Comparison of ENCODE assay signal across 8 cellular contexts in the genomic region with DNA sequence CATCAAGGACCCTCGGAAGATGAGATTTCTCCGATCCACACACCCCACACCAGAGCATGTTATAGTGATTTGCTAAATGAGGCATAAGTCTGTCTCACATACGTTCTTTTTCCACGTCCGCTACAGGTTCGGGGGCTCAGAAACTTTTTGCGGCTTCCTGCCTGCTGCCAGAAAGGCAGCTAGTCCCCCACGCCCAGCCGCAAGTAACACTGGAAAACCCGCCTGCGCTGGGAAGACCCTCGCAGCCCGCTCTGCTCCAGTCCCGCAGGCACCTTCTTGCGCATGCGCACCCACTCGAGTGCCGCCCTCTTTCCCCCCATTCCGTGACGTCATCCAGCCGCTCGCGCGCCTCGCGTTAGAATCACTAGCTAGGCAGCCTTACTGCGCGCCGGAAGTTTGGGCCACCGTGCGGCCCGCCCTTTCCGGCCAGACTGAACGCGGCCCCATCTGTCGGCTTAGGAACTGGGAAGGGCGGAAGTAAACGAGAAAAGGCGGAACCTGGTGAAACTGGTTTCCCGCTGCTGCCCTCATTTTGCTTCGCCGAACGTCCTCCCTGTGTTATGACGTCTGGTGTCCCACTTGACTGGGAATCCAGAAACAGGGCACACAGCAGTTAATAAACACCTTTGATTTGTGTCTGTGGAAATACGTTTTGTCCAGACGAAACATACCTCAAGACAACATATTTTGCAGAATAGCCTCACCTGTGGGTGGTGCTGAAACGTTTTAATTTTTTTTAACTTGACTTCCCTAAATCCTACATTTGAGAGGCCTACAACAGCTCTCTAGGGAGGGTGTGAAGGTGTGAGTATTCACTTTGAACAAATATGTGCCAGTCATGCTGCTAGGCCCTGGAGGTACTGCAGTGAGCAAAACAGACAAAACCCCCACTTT. TPM values are rescaled to one million over a fixed set of nuclear protein-coding genes. Genes with fewer than 3 reads are reported as not detected.
DNase-seq lines count a peak whose midpoint lies in the region; ATAC-seq, FAIRE-seq and TF ChIP-seq lines count a peak whose summit lies in the region.

C1orf74 (minus strand) TSS at position 284 of the 894 bp plus-strand sequence. CDS start 925 bp downstream, outside the sequence.

- peaks cover 3% of the 10 kb centered on the region; the same call in 1 of the 2 replicates for H3K36me3 ChIP-seq in WERI-Rb-1
- peaks cover 18% of the 10 kb centered on the region for H3K36me3 ChIP-seq in bronchial epithelial cell (ENCODE audit: control insufficient read depth, insufficient read depth, low read length)
- H3K36me3 ChIP-seq in iPS-20b (ENCODE audit: insufficient read depth, low read depth, low read length): peaks cover 5% of the 10 kb centered on the region; the same call in 1 of the 2 replicates
- H3K36me3 ChIP-seq in skeletal muscle tissue (ENCODE audit: control insufficient read depth in 3 of 3, insufficient read depth in 3 of 3, low read length in 3 of 3): peaks cover 0 to 3% (median 0%) of the 10 kb centered on the region in 3 donors

- ATAC-seq in GM18907 (IDR thresholded peaks at IDR 0.05; ENCODE audit: unreplicated experiment) (peak; percentile 99), HG03139 (IDR thresholded peaks at IDR 0.05; ENCODE audit: unreplicated experiment) (peak; percentile 99)

- peak within 1 kb of the TSS; percentile 97 for H3K9ac ChIP-seq in iPS-20b (ENCODE audit: low read depth, low read length)
- H3K9ac ChIP-seq in skeletal muscle tissue (ENCODE audit: low read depth in 1 of 3, low read length in 3 of 3): peak within 1 kb of the TSS; percentile 78 to 92 (median 92)

- H3K4me3 ChIP-seq in AG04450 (ENCODE audit: low read depth, low read length) (peak within 1 kb of the TSS; percentile 86), WERI-Rb-1 (ENCODE audit: low read depth, low read length) (peak within 1 kb of the TSS; percentile 66), bronchial epithelial cell (ENCODE audit: low read depth, low read length) (peak within 1 kb of the TSS; percentile 55), iPS-20b (ENCODE audit: low read length) (peak within 1 kb of the TSS; percentile 98), skeletal muscle tissue (ENCODE audit: low read length in 3 of 3) (peak within 1 kb of the TSS; percentile 71 to 95 (median 87))

- TF ChIP-seq CTCF in AG04450 (IDR thresholded peaks at IDR 0.05; ENCODE audit: low read depth, low read length) (no peak), WERI-Rb-1 (IDR thresholded peaks at IDR 0.05; ENCODE audit: low read depth, low read length) (no peak), bronchial epithelial cell (IDR thresholded peaks at IDR 0.05; ENCODE audit: insufficient read depth, low read length, severe bottlenecking) (no peak)

- POLR2A ChIA-PET in AG04450 (lab: Yijun Ruan, JAX): interaction anchor here (0.6 to 2.0 kb wide), 4 partner anchors 16 to 80 kb away, joined by 3 to 10 read pairs (median 4); partner anchors contain the start of genes HSD11B1 and UTP25

- H3K4me1 ChIP-seq in iPS-20b (ENCODE audit: insufficient read depth, low read length): no peaks in the 10 kb centered on the region
- H3K4me1 ChIP-seq in skeletal muscle tissue (ENCODE audit: control insufficient read depth in 3 of 3, insufficient read depth in 3 of 3, low read length in 3 of 3): peaks cover 11 to 23% (median 13%) of the 10 kb centered on the region in 3 donors

- H3K9me3 ChIP-seq in AG04450 (ENCODE audit: control insufficient read depth, insufficient read depth, low read length) (no peaks in the 10 kb centered on the region; the same call in 1 of the 2 replicates), WERI-Rb-1 (ENCODE audit: severe bottlenecking) (peaks cover 8% of the 10 kb centered on the region), iPS-20b (ENCODE audit: insufficient read depth, low read depth, low read length) (no peaks in the 10 kb centered on the region; the same call in 1 of the 2 replicates), skeletal muscle tissue (ENCODE audit: control insufficient read depth in 3 of 3, low read length in 3 of 3) (no peaks in the 10 kb centered on the region)

- H3K27ac ChIP-seq in AG04450 (ENCODE audit: low read depth, low read length) (peak within 1 kb of the TSS; percentile 66), WERI-Rb-1 (peak within 1 kb of the TSS; percentile 80), iPS-20b (ENCODE audit: low read length) (peak within 1 kb of the TSS; percentile 66), skeletal muscle tissue (ENCODE audit: low read depth, low read length) (peak within 1 kb of the TSS; percentile 82)

- DNase-seq in AG04450 (ENCODE audit: low read depth, low spot score): peak; percentile 95
- peak; percentile 97 for DNase-seq in NCI-H2196 treated with DMSO at 0.1 percent for 48 hours (lab: John Stamatoyannopoulos, UW; ENCODE audit: unreplicated experiment)
- peak; percentile 99 for DNase-seq in WERI-Rb-1
- DNase-seq in bronchial epithelial cell (ENCODE audit: low read depth): peak; percentile 90

- CTCF ChIA-PET in AG04450 (lab: Charles Lee): interaction anchor here (1.4 to 4.4 kb wide), 3 partner anchors 15 to 42 kb away, joined by 3 to 24 read pairs (median 7); partner anchors contain the start of gene UTP25

- peak; percentile 70 for FAIRE-seq in bronchial epithelial cell (lab: Jason Lieb, UNC)

- peaks cover 2% of the 10 kb centered on the region for H3K27me3 ChIP-seq in AG04450 (ENCODE audit: control insufficient read depth, insufficient read depth, low read length)
- peaks cover 2% of the 10 kb centered on the region for H3K27me3 ChIP-seq in WERI-Rb-1 (ENCODE audit: insufficient read depth, low read depth, severe bottlenecking)
- H3K27me3 ChIP-seq in bronchial epithelial cell (ENCODE audit: control insufficient read depth, insufficient read depth, low read length): no peaks in the 10 kb centered on the region
- H3K27me3 ChIP-seq in iPS-20b (ENCODE audit: insufficient read depth, low read length): peaks cover 28% of the 10 kb centered on the region; the same call in 1 of the 2 replicates
- H3K27me3 ChIP-seq in skeletal muscle tissue (ENCODE audit: control insufficient read depth in 3 of 3, insufficient read depth in 3 of 3, low read length in 3 of 3): peaks cover 0 to 6% (median 0%) of the 10 kb centered on the region in 3 donors

RNA-seq across cellular contexts. Expression of gene C1orf74, which starts in this region (rescaled TPM):
- polyA plus RNA-seq in AG04450 (2011; rRNA removed): 1.8 and 2.2 TPM in 2 replicates
- polyA minus RNA-seq in AG04450 (2011; rRNA and poly(A)+ RNA removed): 3.4 and 4.0 TPM in 2 replicates
- total RNA-seq in bronchial epithelial cell: 6.8 and 11.6 TPM in 2 replicates
- 3.7 TPM for total RNA-seq in skeletal muscle tissue

Comparison
In these comparisons a context has a peak if more than half of its experiments do, and no peak if none do; other contexts are left out.
1. Peak in every context shown above with its lines: DNase-seq, ATAC-seq, H3K4me3 ChIP-seq and H3K27ac ChIP-seq.